In genomic region chr12:127165567-127166392, GRCh38 we compare ENCODE assay signal across 8 cellular contexts.
A peak's percentile ranks its signal among the peaks of the same experiment; 100 is the strongest.
DNase-seq lines count a peak whose midpoint lies in the region; ATAC-seq and TF ChIP-seq lines count a peak whose summit lies in the region.

No MANE protein-coding gene starts in this region.

- H3K9me3 ChIP-seq in mononuclear cell (ENCODE audit: low read depth, low read length), result no peaks in the 10 kb centered on the region

- TF ChIP-seq CTCF in epithelial cell of proximal tubule (conservative IDR thresholded peaks at IDR 0.05; ENCODE audit: low read depth, low read length), result no peak

- peak; percentile 88 for DNase-seq in Daoy (ENCODE audit: low read depth)
- peak; percentile 43 for DNase-seq in NCI-H748 treated with DMSO at 0.1 percent for 48 hours (lab: John Stamatoyannopoulos, UW)
- DNase-seq in activated T-cell treated with anti-CD3 and anti-CD28 coated beads for 1 hour (ENCODE audit: low read depth), result peak; percentile 73
- no peak for DNase-seq in epithelial cell of proximal tubule (ENCODE audit: low read depth)
- DNase-seq in stimulated activated CD8-positive, alpha-beta memory T cell treated with anti-CD3 and anti-CD28 coated beads, Interleukin-15, amount 100 ng/mL, for 24 hours (ENCODE audit: low read depth), result peak; percentile 64
- no peak for DNase-seq in NCI-H1694 (lab: John Stamatoyannopoulos, UW)

- H3K4me3 ChIP-seq in epithelial cell of proximal tubule (ENCODE audit: low read depth, low read length) (peak overlapping the region; percentile 48), mononuclear cell (ENCODE audit: low read length) (peak overlapping the region; percentile 34)

- peaks cover 15% of the 10 kb centered on the region for H3K27me3 ChIP-seq in mononuclear cell (ENCODE audit: insufficient read depth, low read length)

- peak; percentile 55 for ATAC-seq in HG02840 (IDR thresholded peaks at IDR 0.05; ENCODE audit: low FRiP score, unreplicated experiment)

- no peaks in the 10 kb centered on the region for H3K4me1 ChIP-seq in mononuclear cell (ENCODE audit: insufficient read depth, low read length)

Comparison
In these comparisons a context has a peak if more than half of its experiments do, and no peak if none do; other contexts are left out.
1. DNase-seq: peak in Daoy (single experiment), NCI-H748 treated with DMSO at 0.1 percent for 48 hours (single experiment), activated T-cell treated with anti-CD3 and anti-CD28 coated beads for 1 hour (single experiment) and stimulated activated CD8-positive, alpha-beta memory T cell treated with anti-CD3 and anti-CD28 coated beads, Interleukin-15, amount 100 ng/mL, for 24 hours (single experiment); none in epithelial cell of proximal tubule (single experiment) and NCI-H1694 (single experiment).